30 cellular contexts compared by ENCODE assay signal in the genomic region with DNA sequence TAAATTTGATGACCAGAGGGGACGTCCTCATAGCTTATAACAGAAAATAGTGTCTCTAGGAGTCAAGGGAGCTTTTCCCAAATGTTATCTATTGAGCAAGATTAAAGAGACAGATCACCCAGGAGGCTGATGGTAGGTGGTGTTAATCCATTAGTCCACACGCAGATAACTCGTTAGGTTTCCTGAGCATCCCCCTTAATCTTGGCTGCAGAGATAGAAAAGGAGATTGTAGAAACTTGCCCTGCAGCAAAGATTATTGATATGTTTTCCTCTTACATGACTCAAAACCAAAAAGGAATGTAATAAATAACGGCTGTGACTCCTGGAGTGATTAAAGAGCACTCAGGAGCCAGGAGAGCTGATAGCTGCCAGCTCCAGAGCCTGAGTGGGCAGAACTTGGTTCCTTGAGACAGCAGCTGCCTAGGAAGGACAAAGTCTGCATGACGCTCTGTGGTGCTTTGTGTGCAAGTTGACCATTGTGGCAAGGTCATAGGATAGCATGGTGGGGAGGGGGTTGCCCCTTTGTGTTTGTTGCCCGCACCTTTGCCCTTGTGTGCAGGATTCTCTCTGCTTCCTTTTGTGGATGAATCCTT.
DNase-seq lines count a peak whose midpoint lies in the region; ATAC-seq and TF ChIP-seq lines count a peak whose summit lies in the region.
"Had no signal": no experiment of that assay in that cellular context is flagged by ENCODE, and none has a peak within 500 bp of the region (broad histone marks: within the 10 kb centered on the region; RNA-seq: fewer than 3 reads in every experiment).

No MANE protein-coding gene starts in this region.

- H3F3A ChIP-seq in smooth muscle cell (ENCODE audit: low read depth), result no peaks in the 10 kb centered on the region

- H3K27ac Mint-ChIP-seq in activated CD8-positive, alpha-beta T cell treated with anti-CD3 and anti-CD28 coated beads, Interleukin-2, amount 10 ng/mL, durations not matched to agents 7 days and 5 days, result no peak overlapping the region
- H3K27ac Mint-ChIP-seq: activated CD8-positive, alpha-beta memory T cell treated with anti-CD3 and anti-CD28 coated beads, Interleukin-2, amount 10 ng/mL, durations not matched to agents 7 days and 5 days; B cell; CD8-positive, alpha-beta T cell; memory B cell; naive B cell; stimulated activated naive CD8-positive, alpha-beta T cell treated with anti-CD3 and anti-CD28 coated beads, Interleukin-15, amount 100 ng/mL, for 72 hours had no signal

- 76 to 89% methylated on average over 6 of the region's 6 CpGs for WGBS in testis, 2 donors
- WGBS in smooth muscle cell (ENCODE audit: low lambda C conversion rate), result 33% methylated on average over 6 of the region's 6 CpGs

- H3K4me1 Mint-ChIP-seq in activated CD8-positive, alpha-beta T cell treated with anti-CD3 and anti-CD28 coated beads, Interleukin-2, amount 10 ng/mL, durations not matched to agents 7 days and 5 days (ENCODE audit: low read depth), result no peaks in the 10 kb centered on the region
- H3K4me1 Mint-ChIP-seq: activated CD8-positive, alpha-beta memory T cell treated with anti-CD3 and anti-CD28 coated beads, Interleukin-2, amount 10 ng/mL, durations not matched to agents 7 days and 5 days; B cell; memory B cell; naive B cell; stimulated activated naive CD8-positive, alpha-beta T cell treated with anti-CD3 and anti-CD28 coated beads, Interleukin-15, amount 100 ng/mL, for 72 hours had no signal

- no peak overlapping the region for H3K4me3 ChIP-seq in WERI-Rb-1 (ENCODE audit: low read depth, low read length)
- no peak overlapping the region for H3K4me3 ChIP-seq in testis
- no peak overlapping the region for H3K4me3 ChIP-seq in smooth muscle cell
- H3K4me3 ChIP-seq: heart left ventricle, psoas muscle, tibial artery had no signal

- H2AFZ ChIP-seq in smooth muscle cell (ENCODE audit: low read depth), result no peak overlapping the region

- H3K27me3 ChIP-seq in WERI-Rb-1 (ENCODE audit: insufficient read depth, low read depth, severe bottlenecking) (no peaks in the 10 kb centered on the region), testis (no peaks in the 10 kb centered on the region), smooth muscle cell (ENCODE audit: low read depth) (no peaks in the 10 kb centered on the region)
- H3K27me3 ChIP-seq: heart left ventricle, tibial artery had no signal

- no peak overlapping the region for H3K9ac ChIP-seq in smooth muscle cell (ENCODE audit: low read depth)

- intact Hi-C loops in testis (cut with DNase I; ENCODE audit: low total_unique reads), result no loop called here

- peaks cover 96% of the 10 kb centered on the region for H4K20me1 ChIP-seq in smooth muscle cell (ENCODE audit: low read depth)

- ATAC-seq in HG02798 (IDR thresholded peaks at IDR 0.05; ENCODE audit: poor library complexity, unreplicated experiment), result no peak
- no peak for ATAC-seq in activated CD8-positive, alpha-beta T cell treated with anti-CD3 and anti-CD28 coated beads, Interleukin-2, amount 10 ng/mL, durations not matched to agents 7 days and 5 days
- ATAC-seq: activated CD8-positive, alpha-beta memory T cell treated with anti-CD3 and anti-CD28 coated beads, Interleukin-2, amount 10 ng/mL, durations not matched to agents 7 days and 5 days; CD8-positive, alpha-beta T cell; PC-3; stimulated activated naive CD8-positive, alpha-beta T cell treated with anti-CD3 and anti-CD28 coated beads, Interleukin-15, amount 100 ng/mL, for 72 hours had no signal

- H3K79me2 ChIP-seq in smooth muscle cell (ENCODE audit: low read depth), result peaks cover 31% of the 10 kb centered on the region

- H3K27ac ChIP-seq in WERI-Rb-1 (peak overlapping the region; percentile 9), testis (no peak overlapping the region), smooth muscle cell (ENCODE audit: low read depth) (no peak overlapping the region)
- H3K27ac ChIP-seq: epithelial cell of prostate, heart left ventricle, psoas muscle, tibial artery had no signal

- no peaks in the 10 kb centered on the region for H3K9me3 Mint-ChIP-seq in activated CD8-positive, alpha-beta T cell treated with anti-CD3 and anti-CD28 coated beads, Interleukin-2, amount 10 ng/mL, durations not matched to agents 7 days and 5 days (ENCODE audit: insufficient read depth)
- H3K9me3 Mint-ChIP-seq: CD8-positive, alpha-beta T cell; memory B cell; stimulated activated naive CD8-positive, alpha-beta T cell treated with anti-CD3 and anti-CD28 coated beads, Interleukin-15, amount 100 ng/mL, for 72 hours had no signal

- TF ChIP-seq POLR2A in testis (IDR thresholded peaks at IDR 0.05), result no peak

- peaks cover 3% of the 10 kb centered on the region for H3K27me3 Mint-ChIP-seq in activated CD8-positive, alpha-beta T cell treated with anti-CD3 and anti-CD28 coated beads, Interleukin-2, amount 10 ng/mL, durations not matched to agents 7 days and 5 days (ENCODE audit: low read depth)
- H3K27me3 Mint-ChIP-seq: activated CD8-positive, alpha-beta memory T cell treated with anti-CD3 and anti-CD28 coated beads, Interleukin-2, amount 10 ng/mL, durations not matched to agents 7 days and 5 days; B cell; memory B cell had no signal

- no peak overlapping the region for H3K4me2 ChIP-seq in smooth muscle cell

- no peak overlapping the region for H3K4me3 Mint-ChIP-seq in activated CD8-positive, alpha-beta T cell treated with anti-CD3 and anti-CD28 coated beads, Interleukin-2, amount 10 ng/mL, durations not matched to agents 7 days and 5 days
- H3K4me3 Mint-ChIP-seq: activated CD8-positive, alpha-beta memory T cell treated with anti-CD3 and anti-CD28 coated beads, Interleukin-2, amount 10 ng/mL, durations not matched to agents 7 days and 5 days; B cell; brain; CD8-positive, alpha-beta T cell; memory B cell; naive B cell; stimulated activated naive CD8-positive, alpha-beta T cell treated with anti-CD3 and anti-CD28 coated beads, Interleukin-15, amount 100 ng/mL, for 72 hours had no signal

- H3K36me3 ChIP-seq in WERI-Rb-1 (no peaks in the 10 kb centered on the region), testis (ENCODE audit: low read depth, missing control alignments) (no peaks in the 10 kb centered on the region), smooth muscle cell (ENCODE audit: low read depth) (no peaks in the 10 kb centered on the region)
- H3K36me3 ChIP-seq: heart left ventricle, tibial artery had no signal

- CTCF ChIA-PET in activated CD8-positive, alpha-beta T cell treated with anti-CD3 and anti-CD28 coated beads, Interleukin-2, amount 10 ng/mL, durations not matched to agents 7 days and 5 days (lab: Charles Lee), result no interaction called here

- H3K9me3 ChIP-seq in WERI-Rb-1 (ENCODE audit: severe bottlenecking) (peaks cover 2% of the 10 kb centered on the region), testis (no peaks in the 10 kb centered on the region), smooth muscle cell (replicated peaks; ENCODE audit: low read depth) (no peaks in the 10 kb centered on the region)
- H3K9me3 ChIP-seq: heart left ventricle, psoas muscle, tibial artery had no signal

- DNase-seq in NCI-H82 (lab: John Stamatoyannopoulos, UW) (peak; percentile 59), NCI-H82 treated with DMSO at 0.1 percent for 48 hours (lab: John Stamatoyannopoulos, UW; ENCODE audit: unreplicated experiment) (no peak), WERI-Rb-1 (peak; percentile 36), islet precursor cell (peak; percentile 67), testis (peak; percentile 26), smooth muscle cell (lab: John Stamatoyannopoulos, UW; ENCODE audit: unreplicated experiment) (no peak)
- no peak for DNase-seq in activated CD8-positive, alpha-beta T cell treated with anti-CD3 and anti-CD28 coated beads, Interleukin-2, amount 10 ng/mL, durations not matched to agents 7 days and 5 days
- DNase-seq: activated CD4-positive, alpha-beta T cell treated with anti-CD3 and anti-CD28 coated beads, Interleukin-2, amount 50 U/mL, for 1 hour; activated CD8-positive, alpha-beta memory T cell treated with anti-CD3 and anti-CD28 coated beads, Interleukin-2, amount 10 ng/mL, durations not matched to agents 7 days and 5 days; activated T-cell treated with anti-CD3 and anti-CD28 coated beads, Interleukin-2, amount 50 U/mL, for 48 hours; CD8-positive, alpha-beta T cell; DMS153; GDM1; HCEC 1CT; heart left ventricle; KG1; MM.1S; naive B cell; NCI-H1417; NCI-H2081; NK-92 treated with Interleukin-12 subunit alpha and Interleukin-12 subunit beta, amount 100 ng/mL, for 24 hours; PC-3; psoas muscle; stimulated activated naive CD8-positive, alpha-beta T cell treated with anti-CD3 and anti-CD28 coated beads, Interleukin-15, amount 100 ng/mL, for 72 hours; tibial artery had no signal

- TF ChIP-seq CTCF in WERI-Rb-1 (IDR thresholded peaks at IDR 0.05; ENCODE audit: low read depth, low read length) (no peak), testis (IDR thresholded peaks at IDR 0.05) (no peak), smooth muscle cell (IDR thresholded peaks at IDR 0.05; ENCODE audit: borderline replicate concordance, insufficient read depth, poor library complexity, severe bottlenecking) (no peak)

- POLR2A ChIA-PET in activated CD8-positive, alpha-beta T cell treated with anti-CD3 and anti-CD28 coated beads, Interleukin-2, amount 10 ng/mL, durations not matched to agents 7 days and 5 days (lab: Charles Lee), result no interaction called here

- H3K36me3 Mint-ChIP-seq in activated CD8-positive, alpha-beta T cell treated with anti-CD3 and anti-CD28 coated beads, Interleukin-2, amount 10 ng/mL, durations not matched to agents 7 days and 5 days (ENCODE audit: low read depth), result no peaks in the 10 kb centered on the region
- H3K36me3 Mint-ChIP-seq: activated CD8-positive, alpha-beta memory T cell treated with anti-CD3 and anti-CD28 coated beads, Interleukin-2, amount 10 ng/mL, durations not matched to agents 7 days and 5 days; CD8-positive, alpha-beta T cell had no signal

- H3K4me1 ChIP-seq in testis (no peaks in the 10 kb centered on the region), smooth muscle cell (ENCODE audit: low read depth) (peaks cover 7% of the 10 kb centered on the region)

Comparison
In these comparisons a context has a peak if more than half of its experiments do, and no peak if none do; other contexts are left out.
1. DNase-seq: peak in NCI-H82 (single experiment), WERI-Rb-1 (single experiment), islet precursor cell (single experiment) and testis (single experiment); none in NCI-H82 treated with DMSO at 0.1 percent for 48 hours (single experiment), smooth muscle cell (single experiment) and activated CD8-positive, alpha-beta T cell treated with anti-CD3 and anti-CD28 coated beads, Interleukin-2, amount 10 ng/mL, durations not matched to agents 7 days and 5 days (single experiment).